Comparison of ENCODE assay signal across 17 cellular contexts in genomic region chr16:54375056-54375455, GRCh38.
DNase-seq lines count a peak whose midpoint lies in the region.
"Had no signal": no experiment of that assay in that cellular context is flagged by ENCODE, and none has a peak within 500 bp of the region (broad histone marks: within the 10 kb centered on the region; RNA-seq: fewer than 3 reads in every experiment).

No MANE protein-coding gene starts in this region.

- H3K27me3 ChIP-seq in mesenchymal stem cell (ENCODE audit: control insufficient read depth in 1 of 2, insufficient read depth in 1 of 2, low read length in 2 of 2) (peaks cover 0 to 10% of the 10 kb centered on the region in 2 experiments), neuronal stem cell (ENCODE audit: control insufficient read depth in 3 of 3, insufficient read depth in 3 of 3, low read depth in 1 of 3, low read length in 3 of 3) (no peaks in the 10 kb centered on the region)

- H3K36me3 ChIP-seq in mesenchymal stem cell (ENCODE audit: control insufficient read depth in 1 of 2, insufficient read depth in 2 of 2, low read depth in 1 of 2, low read length in 2 of 2) = no peaks in the 10 kb centered on the region
- no peaks in the 10 kb centered on the region for H3K36me3 ChIP-seq in neuronal stem cell (replicated peaks in 1 of 2; ENCODE audit: control insufficient read depth in 2 of 2, insufficient read depth in 2 of 2, low read length in 2 of 2)

- H2AFZ ChIP-seq in mesenchymal stem cell (ENCODE audit: low read depth, low read length) = no peak overlapping the region
- no peak overlapping the region for H2AFZ ChIP-seq in neuronal stem cell (ENCODE audit: low read length)

- H3K9me3 ChIP-seq in mesenchymal stem cell (ENCODE audit: control insufficient read depth, low read length) (peaks cover 8% of the 10 kb centered on the region), neuronal stem cell (replicated peaks in 1 of 2; ENCODE audit: control insufficient read depth in 2 of 2, insufficient read depth in 1 of 2, low read depth in 1 of 2, low read length in 2 of 2) (peaks cover 6 to 26% of the 10 kb centered on the region in 2 donors)

- no peak overlapping the region for H4K8ac ChIP-seq in mesenchymal stem cell (ENCODE audit: low read length)
- H4K8ac ChIP-seq in neuronal stem cell (ENCODE audit: low read depth, low read length) = no peak overlapping the region

- H3K4me3 ChIP-seq in mesenchymal stem cell (ENCODE audit: insufficient read depth in 1 of 2, low read depth in 1 of 2, low read length in 2 of 2) (no peak overlapping the region), neuronal stem cell (ENCODE audit: low read length in 2 of 2) (no peak overlapping the region)
- H3K4me3 ChIP-seq: GM12878 had no signal

- H3K4me1 ChIP-seq in mesenchymal stem cell (ENCODE audit: control insufficient read depth, insufficient read depth, low read depth, low read length) (peaks cover 13% of the 10 kb centered on the region), neuronal stem cell (ENCODE audit: control insufficient read depth in 2 of 2, insufficient read depth in 1 of 2, low read depth in 1 of 2, low read length in 2 of 2) (peaks cover 15 to 29% of the 10 kb centered on the region in 2 donors)

- H2BK12ac ChIP-seq in mesenchymal stem cell (ENCODE audit: low read length in 2 of 2) = peak overlapping the region; percentile 34 to 71
- H2BK12ac ChIP-seq in neuronal stem cell (ENCODE audit: low read length) = no peak overlapping the region

- DNase-seq in NCI-H748 (lab: John Stamatoyannopoulos, UW; ENCODE audit: unreplicated experiment) (peak; percentile 9), NCI-H748 treated with DMSO at 0.1 percent for 48 hours (lab: John Stamatoyannopoulos, UW) (no peak), mesenchymal stem cell (no peak), neuronal stem cell (ENCODE audit: low spot score) (peak; percentile 82), NCI-H446 treated with DMSO at 0.1 percent for 48 hours (lab: John Stamatoyannopoulos, UW) (no peak), NCI-H2081 treated with DMSO at 0.1 percent for 48 hours (lab: John Stamatoyannopoulos, UW) (no peak), NCI-H82 (lab: John Stamatoyannopoulos, UW) (no peak)
- DNase-seq: AML-193; C1 segment of cervical spinal cord; Calu3; CD4-positive, alpha-beta T cell; DMS 273 treated with DMSO at 0.1 percent for 48 hours; GOT3; H9; IMR-90 had no signal

- H3K4me2 ChIP-seq in mesenchymal stem cell (ENCODE audit: low read length, poor library complexity, severe bottlenecking) (no peak overlapping the region), neuronal stem cell (ENCODE audit: insufficient read depth, low read length, poor library complexity, severe bottlenecking) (no peak overlapping the region)

- H3K23ac ChIP-seq in mesenchymal stem cell (ENCODE audit: low read length in 2 of 2) (no peak overlapping the region), neuronal stem cell (ENCODE audit: low read depth, low read length, poor library complexity) (no peak overlapping the region)

- no peaks in the 10 kb centered on the region for H3K79me1 ChIP-seq in mesenchymal stem cell (replicated peaks; ENCODE audit: low read length, poor library complexity, severe bottlenecking)
- no peaks in the 10 kb centered on the region for H3K79me1 ChIP-seq in neuronal stem cell (ENCODE audit: low read depth, low read length)

- H4K91ac ChIP-seq in mesenchymal stem cell (ENCODE audit: low read length) (no peak overlapping the region), neuronal stem cell (ENCODE audit: low read depth, low read length, poor library complexity) (no peak overlapping the region)

- WGBS in mesenchymal stem cell = 28% methylated on average over 9 of the region's 9 CpGs
- no CpG with 5 or more reads among the region's 9 CpGs for WGBS in neuronal stem cell (ENCODE audit: extremely low coverage in 2 of 2, insufficient read length in 2 of 2, insufficient replicate concordance in 1 of 2), 2 donors

- no peak overlapping the region for H3K27ac ChIP-seq in mesenchymal stem cell (ENCODE audit: low read length, poor library complexity, severe bottlenecking)
- peak overlapping the region; percentile 70 for H3K27ac ChIP-seq in neuronal stem cell (replicated peaks; ENCODE audit: low read length)
- H3K27ac ChIP-seq: 22Rv1 had no signal

- no peak overlapping the region for H3K9ac ChIP-seq in mesenchymal stem cell (ENCODE audit: low read length)
- H3K9ac ChIP-seq in neuronal stem cell (ENCODE audit: low read depth, low read length, poor library complexity) = no peak overlapping the region

- no peak overlapping the region for H3K4ac ChIP-seq in mesenchymal stem cell (ENCODE audit: low read depth in 1 of 2, low read length in 2 of 2)
- no peak overlapping the region for H3K4ac ChIP-seq in neuronal stem cell (ENCODE audit: low read length)

- H2AK5ac ChIP-seq in mesenchymal stem cell (ENCODE audit: low read length, severe bottlenecking) (no peak overlapping the region), neuronal stem cell (ENCODE audit: low read depth, low read length) (no peak overlapping the region)

- H2BK15ac ChIP-seq in mesenchymal stem cell (ENCODE audit: low read depth, poor library complexity, severe bottlenecking) (no peak overlapping the region), neuronal stem cell (ENCODE audit: low read length) (no peak overlapping the region)

- H3K18ac ChIP-seq in mesenchymal stem cell (ENCODE audit: low read depth in 1 of 2, low read length in 2 of 2) (peak overlapping the region in 1 of 2 experiments; percentile 35), neuronal stem cell (ENCODE audit: low read length) (no peak overlapping the region)

- H3K14ac ChIP-seq in mesenchymal stem cell (ENCODE audit: low read length in 2 of 2) (no peak overlapping the region), neuronal stem cell (ENCODE audit: low read length) (no peak overlapping the region)

- H2BK5ac ChIP-seq in mesenchymal stem cell (ENCODE audit: low read depth, low read length, poor library complexity, severe bottlenecking) (no peak overlapping the region), neuronal stem cell (ENCODE audit: low read length) (no peak overlapping the region)

- H2BK120ac ChIP-seq in mesenchymal stem cell (ENCODE audit: low read depth, low read length) (no peak overlapping the region), neuronal stem cell (ENCODE audit: low read depth, low read length) (no peak overlapping the region)

Comparison
In these comparisons a context has a peak if more than half of its experiments do, and no peak if none do; other contexts are left out.
1. DNase-seq: peak in NCI-H748 (single experiment) and neuronal stem cell (single experiment); none in NCI-H748 treated with DMSO at 0.1 percent for 48 hours (single experiment), mesenchymal stem cell (single experiment), NCI-H446 treated with DMSO at 0.1 percent for 48 hours (single experiment), NCI-H2081 treated with DMSO at 0.1 percent for 48 hours (single experiment) and NCI-H82 (single experiment).